Comparison of ENCODE assay signal across 10 cellular contexts in the genomic region with DNA sequence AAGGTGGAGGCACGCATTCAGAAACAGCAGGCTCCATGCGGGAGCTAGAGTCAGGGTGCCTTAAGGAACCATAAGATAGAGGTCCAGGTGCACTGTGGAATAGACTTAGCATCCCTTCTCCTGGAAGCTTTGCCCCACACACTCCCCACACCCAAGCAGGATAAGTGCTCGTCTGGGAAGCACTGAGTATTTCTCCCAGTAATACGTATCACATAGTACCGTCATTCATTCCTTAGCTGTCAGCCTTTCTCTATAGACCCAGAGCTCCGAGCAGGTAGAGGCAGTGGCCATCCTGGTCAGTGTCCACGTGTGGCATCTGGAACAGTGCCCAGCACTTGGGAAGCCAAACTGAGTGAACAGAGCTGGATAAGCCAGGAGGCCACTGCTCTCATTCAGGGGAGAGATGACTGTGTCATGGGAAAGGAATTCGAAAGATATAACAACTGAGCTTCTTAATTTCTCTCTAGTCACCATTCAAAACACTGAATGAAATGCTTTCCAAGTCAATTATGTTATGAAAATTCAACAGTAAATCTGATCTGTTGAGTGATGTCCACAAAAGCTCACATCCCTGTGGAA. TPM values are rescaled to one million over a fixed set of nuclear protein-coding genes. Genes with fewer than 3 reads are reported as not detected.
DNase-seq lines count a peak whose midpoint lies in the region; ATAC-seq and TF ChIP-seq lines count a peak whose summit lies in the region.
"Had no signal": no experiment of that assay in that cellular context is flagged by ENCODE, and none has a peak within 500 bp of the region (broad histone marks: within the 10 kb centered on the region; RNA-seq: fewer than 3 reads in every experiment).

No MANE protein-coding gene starts in this region.

- H3K79me2 ChIP-seq in PC-3 (ENCODE audit: low read length) = peaks cover 99% of the 10 kb centered on the region

- H3K4me2 ChIP-seq in PC-3 (ENCODE audit: low read length) = peak overlapping the region; percentile 38; the same call in 1 of the 2 replicates

- peaks cover 1% of the 10 kb centered on the region for H3K27me3 Mint-ChIP-seq in endothelial cell (ENCODE audit: unreplicated experiment)

- POLR2A ChIA-PET in A673 (lab: Charles Lee; ENCODE audit: low non-redundant PET) = interaction anchor here (0.5 to 0.6 kb wide), 2 partner anchors 12 to 1847 kb away, joined by 5 read pairs; no protein-coding TSS in a partner anchor
- POLR2A ChIA-PET in PC-3 (lab: Charles Lee; ENCODE audit: unreplicated experiment) = no interaction called here

- 67 to 75% methylated on average over 8 of the region's 8 CpGs for WGBS in lung, 2 donors

- H3K27ac ChIP-seq in A673 (ENCODE audit: low read depth, low read length, poor library complexity, severe bottlenecking) = no peak overlapping the region
- no peak overlapping the region for H3K27ac ChIP-seq in PC-3 (ENCODE audit: low read length)
- peak overlapping the region; percentile 15 to 37 for H3K27ac ChIP-seq in lung (ENCODE audit: low read depth in 1 of 2, low read length in 1 of 2)

- CTCF ChIA-PET in A673 (lab: Charles Lee) (no interaction called here), PC-3 (lab: Charles Lee) (no interaction called here)

- no peaks in the 10 kb centered on the region for H3K9me2 ChIP-seq in PC-3 (replicated peaks; ENCODE audit: low read length)

- H3K4me3 ChIP-seq in A673 (ENCODE audit: low read depth, low read length, poor library complexity, severe bottlenecking) (no peak overlapping the region), PC-3 (ENCODE audit: low read length) (no peak overlapping the region), lung (no peak overlapping the region)

- BruUV-seq in A673 (replicated peaks; lab: Mats Ljungman, UMichigan) (no TSS peak), PC-3 (replicated peaks; lab: Mats Ljungman, UMichigan) (no TSS peak)

- H3K4me1 Mint-ChIP-seq in endothelial cell (ENCODE audit: unreplicated experiment) = peaks cover 84% of the 10 kb centered on the region

- peak; percentile 64 for ATAC-seq in PC-3
- peak; percentile 47 for ATAC-seq in lung (ENCODE audit: insufficient read depth, low FRiP score)
- ATAC-seq in GM19035 (IDR thresholded peaks at IDR 0.05; ENCODE audit: unreplicated experiment) = no peak
- ATAC-seq in GM18498 (IDR thresholded peaks at IDR 0.05; ENCODE audit: unreplicated experiment) = no peak
- ATAC-seq: stimulated activated naive CD8-positive, alpha-beta T cell treated with anti-CD3 and anti-CD28 coated beads, Interleukin-15, amount 100 ng/mL, for 72 hours had no signal

- no peak for TF ChIP-seq CTCF in A673 (conservative IDR thresholded peaks at IDR 0.05; ENCODE audit: low read depth, low read length)
- TF ChIP-seq CTCF in PC-3 (conservative IDR thresholded peaks at IDR 0.05; ENCODE audit: low read depth, low read length) = no peak
- TF ChIP-seq CTCF in endothelial cell (IDR thresholded peaks at IDR 0.05; ENCODE audit: unreplicated experiment) = no peak
- TF ChIP-seq CTCF in lung (IDR thresholded peaks at IDR 0.05; ENCODE audit: control extremely low read depth, extremely low read depth) = no peak

- no peaks in the 10 kb centered on the region for H4K20me1 ChIP-seq in PC-3 (ENCODE audit: low read length)

- H2AFZ ChIP-seq in PC-3 (ENCODE audit: low read length) = no peak overlapping the region

- peaks cover 11% of the 10 kb centered on the region for H3K36me3 Mint-ChIP-seq in endothelial cell (ENCODE audit: low read depth, unreplicated experiment)

- H3K27ac Mint-ChIP-seq in endothelial cell (ENCODE audit: unreplicated experiment) = peak overlapping the region; percentile 54
- H3K27ac Mint-ChIP-seq: stimulated activated naive CD8-positive, alpha-beta T cell treated with anti-CD3 and anti-CD28 coated beads, Interleukin-15, amount 100 ng/mL, for 72 hours had no signal

- no peak overlapping the region for H3K4me3 Mint-ChIP-seq in endothelial cell (ENCODE audit: unreplicated experiment)
- H3K4me3 Mint-ChIP-seq: stimulated activated naive CD8-positive, alpha-beta T cell treated with anti-CD3 and anti-CD28 coated beads, Interleukin-15, amount 100 ng/mL, for 72 hours had no signal

- no peak overlapping the region for H3K9ac ChIP-seq in PC-3 (ENCODE audit: low read length)

- H3F3A ChIP-seq in PC-3 (ENCODE audit: low read length, unreplicated experiment) = no peaks in the 10 kb centered on the region

- H3K27me3 ChIP-seq in A673 (replicated peaks; ENCODE audit: insufficient read depth, low read depth, low read length, poor library complexity) (no peaks in the 10 kb centered on the region), PC-3 (ENCODE audit: low read length) (no peaks in the 10 kb centered on the region), lung (ENCODE audit: control insufficient read depth, insufficient read depth) (no peaks in the 10 kb centered on the region)

- H3K9me3 ChIP-seq in A673 (ENCODE audit: low read depth, low read length, poor library complexity, severe bottlenecking) = no peaks in the 10 kb centered on the region
- no peaks in the 10 kb centered on the region for H3K9me3 ChIP-seq in PC-3 (ENCODE audit: low read length)
- H3K9me3 ChIP-seq in lung (ENCODE audit: control insufficient read depth in 2 of 2, insufficient read depth in 1 of 2, low read length in 1 of 2) = no peaks in the 10 kb centered on the region

- intact Hi-C loops in A673 (cut with micrococcal nuclease; ENCODE audit: unreplicated experiment) = no loop called here
- intact Hi-C loops in PC-3 (cut with micrococcal nuclease) = no loop called here

- no peaks in the 10 kb centered on the region for H3K9me3 Mint-ChIP-seq in endothelial cell (ENCODE audit: unreplicated experiment)

- H3K4me1 ChIP-seq in A673 (ENCODE audit: insufficient read depth, low read length, poor library complexity, severe bottlenecking) (peaks cover 32% of the 10 kb centered on the region), PC-3 (ENCODE audit: insufficient read depth, low read length) (peaks cover 16% of the 10 kb centered on the region), lung (ENCODE audit: control insufficient read depth in 2 of 2, insufficient read depth in 2 of 2, low read length in 2 of 2) (peaks cover 7 to 25% of the 10 kb centered on the region in 2 donors)

- peak; percentile 23 for DNase-seq in A673 (ENCODE audit: low spot score)
- peak; percentile 68 for DNase-seq in PC-3
- no peak for DNase-seq in endothelial cell (ENCODE audit: low spot score)
- peak; percentile 56 for DNase-seq in lung (ENCODE audit: low spot score)
- no peak for DNase-seq in NCI-H2171 treated with DMSO at 0.1 percent for 48 hours (lab: John Stamatoyannopoulos, UW)
- no peak for DNase-seq in amniotic stem cell (lab: John Stamatoyannopoulos, UW)
- DNase-seq: activated CD4-positive, alpha-beta T cell treated with anti-CD3 and anti-CD28 coated beads for 4 hours; stimulated activated naive CD8-positive, alpha-beta T cell treated with anti-CD3 and anti-CD28 coated beads, Interleukin-15, amount 100 ng/mL, for 72 hours had no signal

- H3K36me3 ChIP-seq in A673 (ENCODE audit: insufficient read depth, low read length, poor library complexity, severe bottlenecking) (no peaks in the 10 kb centered on the region), PC-3 (ENCODE audit: low read depth, low read length) (no peaks in the 10 kb centered on the region), lung (ENCODE audit: control insufficient read depth in 2 of 2, insufficient read depth in 2 of 2, low read length in 2 of 2) (no peaks in the 10 kb centered on the region)

RNA-seq across cellular contexts. Expression of a gene that starts 9.9 kb away (rescaled TPM):
- total RNA-seq in A673 (2021) (10.3 and 17.6 TPM in 2 replicates), PC-3 (2014; rRNA removed) (24.7 and 26.7 TPM in 2 replicates), endothelial cell (ENCODE audit: unreplicated experiment) (103 TPM), lung (10 to 100 TPM; 65.9 to 99.0 TPM)
- 10 to 100 TPM; 13.3 to 14.9 TPM for polyA plus RNA-seq in lung

RNA-seq across cellular contexts. Expression of a gene that starts 52.2 kb away (rescaled TPM):
- total RNA-seq in A673 (2021) = 908 and 959 TPM in 2 replicates
- total RNA-seq in PC-3 (2014; rRNA removed) = 0.63 and 1.8 TPM in 2 replicates
- 397 TPM for total RNA-seq in endothelial cell (ENCODE audit: unreplicated experiment)
- total RNA-seq in lung = 10 to 100 TPM in 1 of 2 donors, 1 to 10 TPM in 1; 6.9 to 17.2 TPM
- polyA plus RNA-seq in lung = 10 to 100 TPM in 1 of 2 donors, 1 to 10 TPM in 1; 9.8 to 38.2 TPM

Comparison
In these comparisons a context has a peak if more than half of its experiments do, and no peak if none do; other contexts are left out.
1. DNase-seq: peak in A673 (single experiment), PC-3 (single experiment) and lung (single experiment); none in endothelial cell (single experiment), NCI-H2171 treated with DMSO at 0.1 percent for 48 hours (single experiment) and amniotic stem cell (single experiment).
2. H3K27ac ChIP-seq: peak in lung (2 of 2); none in A673 (single experiment) and PC-3 (single experiment).
3. ATAC-seq: peak in PC-3 (single experiment) and lung (single experiment); none in GM19035 (single experiment) and GM18498 (single experiment).
4. RNA of a gene that starts 52.2 kb away (total RNA-seq): 908 to 959 TPM in A673 and 397 TPM in endothelial cell (single experiment); 6.9 to 17.2 TPM in lung and 0.63 to 1.8 TPM in PC-3; every median in the first group is over 10 times any median in the second.